14 cellular contexts compared by ENCODE assay signal in genomic region chr5:172801184-172801671, GRCh38. TPM values are rescaled to one million over a fixed set of nuclear protein-coding genes. Genes with fewer than 3 reads are reported as not detected.
DNase-seq lines count a peak whose midpoint lies in the region; ATAC-seq and TF ChIP-seq lines count a peak whose summit lies in the region.
"Had no signal": no experiment of that assay in that cellular context is flagged by ENCODE, and none has a peak within 500 bp of the region (broad histone marks: within the 10 kb centered on the region; RNA-seq: fewer than 3 reads in every experiment).

No MANE protein-coding gene starts in this region.

- intact Hi-C loops in left lung (cut with DNase I) = no loop called here
- intact Hi-C loops in uterus (cut with DNase I; ENCODE audit: low total_unique reads) = no loop called here

- DNase-seq in activated T-cell treated with anti-CD3 and anti-CD28 coated beads, Interleukin-2, amount 50 U/mL, for 72 hours = no peak
- DNase-seq in activated T-cell treated with anti-CD3 and anti-CD28 coated beads for 4 hours = no peak
- DNase-seq in brain microvascular endothelial cell = peak; percentile 94
- DNase-seq in left lung = no peak
- no peak for DNase-seq in uterus
- DNase-seq in SIG-M5 (lab: John Stamatoyannopoulos, UW) = no peak
- no peak for DNase-seq in HT-29 (ENCODE audit: low spot score)
- DNase-seq in activated gamma-delta T cell (lab: John Stamatoyannopoulos, UW) = no peak
- DNase-seq: NCI-H526 had no signal

- no peak for TF ChIP-seq CTCF in brain microvascular endothelial cell (IDR thresholded peaks at IDR 0.05; ENCODE audit: low read depth, low read length, missing control alignments)
- TF ChIP-seq CTCF in left lung (IDR thresholded peaks at IDR 0.05) = no peak
- TF ChIP-seq CTCF in uterus (IDR thresholded peaks at IDR 0.05) = no peak

- H3K4me1 ChIP-seq in left lung = peaks cover 32 to 78% of the 10 kb centered on the region in 2 donors
- no peaks in the 10 kb centered on the region for H3K4me1 ChIP-seq in uterus

- H3K27me3 ChIP-seq in brain microvascular endothelial cell (replicated peaks) (no peaks in the 10 kb centered on the region), left lung (no peaks in the 10 kb centered on the region), uterus (no peaks in the 10 kb centered on the region)

- H3K9me3 Mint-ChIP-seq in activated T-cell treated with anti-CD3 and anti-CD28 coated beads, Interleukin-2, amount 50 U/mL, for 72 hours = no peaks in the 10 kb centered on the region
- H3K9me3 Mint-ChIP-seq: activated naive CD4-positive, alpha-beta T cell treated with anti-CD3 and anti-CD28 coated beads, Interleukin-2, amount 50 U/mL, for 24 hours; GM23338; neural crest cell had no signal

- no peak for TF ChIP-seq POLR2A in uterus (IDR thresholded peaks at IDR 0.05)

- ATAC-seq in activated T-cell treated with anti-CD3 and anti-CD28 coated beads, Interleukin-2, amount 50 U/mL, for 72 hours (replicated peaks in 1 of 2) = no peak
- peak; percentile 19 for ATAC-seq in left lung
- ATAC-seq: GM23338 had no signal

- peak overlapping the region; percentile 16 for H3K27ac Mint-ChIP-seq in activated T-cell treated with anti-CD3 and anti-CD28 coated beads, Interleukin-2, amount 50 U/mL, for 72 hours
- H3K27ac Mint-ChIP-seq: activated naive CD4-positive, alpha-beta T cell treated with anti-CD3 and anti-CD28 coated beads, Interleukin-2, amount 50 U/mL, for 24 hours; GM23338 had no signal

- peaks cover 18% of the 10 kb centered on the region for H3K4me1 Mint-ChIP-seq in activated T-cell treated with anti-CD3 and anti-CD28 coated beads, Interleukin-2, amount 50 U/mL, for 72 hours (ENCODE audit: low read depth)
- H3K4me1 Mint-ChIP-seq: activated naive CD4-positive, alpha-beta T cell treated with anti-CD3 and anti-CD28 coated beads, Interleukin-2, amount 50 U/mL, for 24 hours had no signal

- no peaks in the 10 kb centered on the region for H3K9me3 ChIP-seq in left lung
- no peaks in the 10 kb centered on the region for H3K9me3 ChIP-seq in uterus

- H3K27me3 Mint-ChIP-seq in activated T-cell treated with anti-CD3 and anti-CD28 coated beads, Interleukin-2, amount 50 U/mL, for 72 hours (ENCODE audit: low read depth) = no peaks in the 10 kb centered on the region
- H3K27me3 Mint-ChIP-seq: activated naive CD4-positive, alpha-beta T cell treated with anti-CD3 and anti-CD28 coated beads, Interleukin-2, amount 50 U/mL, for 24 hours had no signal

- no peak overlapping the region for H3K4me3 Mint-ChIP-seq in activated T-cell treated with anti-CD3 and anti-CD28 coated beads, Interleukin-2, amount 50 U/mL, for 72 hours
- H3K4me3 Mint-ChIP-seq: activated naive CD4-positive, alpha-beta T cell treated with anti-CD3 and anti-CD28 coated beads, Interleukin-2, amount 50 U/mL, for 24 hours; GM23338; neural crest cell had no signal

- no peaks in the 10 kb centered on the region for H3K36me3 Mint-ChIP-seq in activated T-cell treated with anti-CD3 and anti-CD28 coated beads, Interleukin-2, amount 50 U/mL, for 72 hours (ENCODE audit: insufficient read depth in 2 of 2)
- H3K36me3 Mint-ChIP-seq: activated naive CD4-positive, alpha-beta T cell treated with anti-CD3 and anti-CD28 coated beads, Interleukin-2, amount 50 U/mL, for 24 hours had no signal

- H3K27ac ChIP-seq in brain microvascular endothelial cell = peak overlapping the region; percentile 97
- H3K27ac ChIP-seq in left lung = peak overlapping the region; percentile 85 to 96
- H3K27ac ChIP-seq in uterus = peak overlapping the region; percentile 92 to 97
- H3K27ac ChIP-seq: 22Rv1, VCaP had no signal

- no peak overlapping the region for H3K4me3 ChIP-seq in brain microvascular endothelial cell (ENCODE audit: low read depth, low read length)
- no peak overlapping the region for H3K4me3 ChIP-seq in left lung
- no peak overlapping the region for H3K4me3 ChIP-seq in uterus
- H3K4me3 ChIP-seq: GM23338 had no signal

- no peaks in the 10 kb centered on the region for H3K36me3 ChIP-seq in brain microvascular endothelial cell (replicated peaks)
- H3K36me3 ChIP-seq in left lung = no peaks in the 10 kb centered on the region
- no peaks in the 10 kb centered on the region for H3K36me3 ChIP-seq in uterus

- in situ Hi-C loops in brain microvascular endothelial cell (cut with HindIII; ENCODE audit: low pct_ligation_motif_present, low sequenced_read_pairs) = no loop called here

RNA-seq across cellular contexts. Expression of gene DUSP1, which starts 30.2 kb away (rescaled TPM):
- total RNA-seq in activated T-cell treated with anti-CD3 and anti-CD28 coated beads, Interleukin-2, amount 50 U/mL, for 72 hours = 10 to 100 TPM; 14.5 to 24.5 TPM
- total RNA-seq in left lung = 100 to 1,000 TPM; 203 to 239 TPM
- total RNA-seq in uterus = 1,000 to 10,000 TPM in 1 of 4 donors, 100 to 1,000 TPM in 3; 189 to 2,046 (median 515) TPM
- 275 and 286 TPM in 2 replicates for total RNA-seq in HT-29 (2014; rRNA removed; shearing (Covaris generic))

RNA-seq across cellular contexts. Expression of gene ERGIC1, which starts 32.8 kb away (rescaled TPM):
- total RNA-seq in activated T-cell treated with anti-CD3 and anti-CD28 coated beads, Interleukin-2, amount 50 U/mL, for 72 hours = 10 to 100 TPM; 66.3 to 69.3 TPM
- total RNA-seq in left lung = 100 to 1,000 TPM; 165 to 229 TPM
- 100 to 1,000 TPM in 1 of 4 donors, 10 to 100 TPM in 3; 34.8 to 130 (median 67.7) TPM for total RNA-seq in uterus
- total RNA-seq in HT-29 (2014; rRNA removed; shearing (Covaris generic)) = 132 and 159 TPM in 2 replicates

Comparison
In these comparisons a context has a peak if more than half of its experiments do, and no peak if none do; other contexts are left out.
1. RNA of gene DUSP1, which starts 30.2 kb away (total RNA-seq): 189 to 2,046 TPM in uterus, 275 to 286 TPM in HT-29 and 203 to 239 TPM in left lung; 14.5 to 24.5 TPM in activated T-cell treated with anti-CD3 and anti-CD28 coated beads, Interleukin-2, amount 50 U/mL, for 72 hours; every median in the first group is over 4 times any median in the second.
2. Peak in every context shown above with its lines, with median percentiles within 50 percentile points of each other: H3K27ac ChIP-seq.